Comparison of ENCODE assay signal across 34 cellular contexts in genomic region chr9:124024107-124024506, GRCh38. TPM values are rescaled to one million over a fixed set of nuclear protein-coding genes. Genes with fewer than 3 reads are reported as not detected.
"Had no signal": no experiment of that assay in that cellular context is flagged by ENCODE, and none has a peak within 500 bp of the region (broad histone marks: within the 10 kb centered on the region; RNA-seq: fewer than 3 reads in every experiment).

No MANE protein-coding gene starts in this region.

- FAIRE-seq: colon, endometrium, endothelial cell of umbilical vein, frontal cortex had no signal

- H3K27ac ChIP-seq: colonic mucosa, coronary artery, dorsolateral prefrontal cortex, epithelial cell of prostate, esophagus muscularis mucosa, esophagus squamous epithelium, foreskin keratinocyte, gastrocnemius medialis, gastroesophageal sphincter, heart left ventricle, heart right ventricle had no signal

- H3K36me3 ChIP-seq: colonic mucosa, esophagus muscularis mucosa, esophagus squamous epithelium, gastrocnemius medialis, gastroesophageal sphincter, heart left ventricle, heart right ventricle had no signal

- DNase-seq: colonic mucosa; cortex of kidney; dermis blood vessel endothelial cell; effector CD4-positive, alpha-beta T cell; effector CD8-positive, alpha-beta T cell; effector memory CD4-positive, alpha-beta T cell; effector memory CD8-positive, alpha-beta T cell; endodermal cell; erythroblast; esophagus squamous epithelium; foreskin fibroblast; foreskin keratinocyte; foreskin melanocyte; gastrocnemius medialis; glutamatergic neuron; head of caudate nucleus; heart left ventricle; heart right ventricle had no signal

- H3K4me1 ChIP-seq: colonic mucosa, foreskin keratinocyte, gastrocnemius medialis had no signal

- H3K9me3 ChIP-seq: colonic mucosa, esophagus muscularis mucosa, esophagus squamous epithelium, gastrocnemius medialis, gastroesophageal sphincter, heart left ventricle, heart right ventricle had no signal

- ATAC-seq: effector memory CD8-positive, alpha-beta T cell; esophagus mucosa; foreskin keratinocyte; gastrocnemius medialis; gastroesophageal sphincter; heart left ventricle; heart right ventricle had no signal

- H3K4me3 ChIP-seq: colonic mucosa, coronary artery, dorsolateral prefrontal cortex, esophagus muscularis mucosa, esophagus squamous epithelium, gastrocnemius medialis, gastroesophageal sphincter, heart left ventricle, heart right ventricle had no signal

RNA-seq across cellular contexts. Expression of gene LHX2, which starts 12.5 kb away (rescaled TPM):
- total RNA-seq: dermis blood vessel endothelial cell, dermis microvascular lymphatic vessel endothelial cell, endothelial cell of umbilical vein, epithelial cell of proximal tubule, esophagus mucosa, esophagus muscularis mucosa, fibroblast of lung, fibroblast of villous mesenchyme, foreskin keratinocyte, gastrocnemius medialis, gastroesophageal sphincter, glomerular endothelial cell had no signal
- polyA plus RNA-seq: endothelial cell of umbilical vein, esophagus, fibroblast of lung, foreskin keratinocyte had no signal
